Comparison of ENCODE assay signal across 1 cellular context in the genomic region with DNA sequence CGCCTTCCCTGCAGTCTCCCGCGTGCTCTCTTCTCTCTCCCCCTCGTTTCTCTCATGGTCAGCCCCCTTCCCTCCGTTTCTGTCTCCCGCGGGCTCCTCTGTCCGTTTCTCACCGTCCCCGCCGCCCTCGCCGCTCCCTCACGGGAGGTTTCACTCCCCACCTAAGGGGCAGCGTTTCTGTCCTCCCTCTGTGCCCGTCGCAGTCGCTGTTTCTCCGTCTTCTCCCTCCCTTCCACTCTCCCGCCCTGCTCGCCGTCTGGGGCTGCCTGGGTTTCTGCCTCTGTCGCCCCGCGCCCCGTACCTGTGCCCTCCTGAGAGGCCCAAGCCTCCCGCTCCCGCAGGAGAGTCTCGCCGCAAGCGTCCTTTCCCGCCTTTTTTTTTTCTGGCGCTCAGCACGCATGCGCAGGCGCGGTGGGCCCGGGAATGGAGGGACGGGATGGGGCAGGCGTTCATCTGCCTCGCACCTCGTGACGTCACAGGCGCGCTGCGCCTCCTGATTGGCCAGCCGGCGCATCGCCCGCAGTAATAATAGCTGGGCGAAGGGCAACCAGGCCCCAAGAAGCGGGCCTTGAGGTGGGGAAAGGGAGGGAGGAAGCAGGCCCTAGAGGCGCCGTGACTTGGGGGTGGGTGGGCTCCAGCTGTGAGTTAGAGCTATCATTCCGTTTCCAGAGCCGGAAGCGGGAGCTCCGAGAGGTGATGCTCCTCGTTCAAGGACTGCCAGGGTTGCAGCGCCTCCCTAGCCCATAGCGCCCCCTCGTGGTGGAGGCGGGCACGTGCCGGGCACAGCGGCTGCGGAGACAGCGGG.
TF ChIP-seq lines count a peak whose summit lies in the region.

No MANE protein-coding gene starts in this region.

TF ChIP-seq in K562, 482 proteins besides CTCF, POLR2A, EP300 and RAD21 (continued from another document and continues in another):
- TF ChIP-seq, protein P1, sequence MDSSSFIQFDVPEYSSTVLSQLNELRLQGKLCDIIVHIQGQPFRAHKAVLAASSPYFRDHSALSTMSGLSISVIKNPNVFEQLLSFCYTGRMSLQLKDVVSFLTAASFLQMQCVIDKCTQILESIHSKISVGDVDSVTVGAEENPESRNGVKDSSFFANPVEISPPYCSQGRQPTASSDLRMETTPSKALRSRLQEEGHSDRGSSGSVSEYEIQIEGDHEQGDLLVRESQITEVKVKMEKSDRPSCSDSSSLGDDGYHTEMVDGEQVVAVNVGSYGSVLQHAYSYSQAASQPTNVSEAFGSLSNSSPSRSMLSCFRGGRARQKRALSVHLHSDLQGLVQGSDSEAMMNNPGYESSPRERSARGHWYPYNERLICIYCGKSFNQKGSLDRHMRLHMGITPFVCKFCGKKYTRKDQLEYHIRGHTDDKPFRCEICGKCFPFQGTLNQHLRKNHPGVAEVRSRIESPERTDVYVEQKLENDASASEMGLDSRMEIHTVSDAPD (CRISPR knock-in tag; IDR thresholded peaks at IDR 0.05): no peak
- TF ChIP-seq, protein P2, sequence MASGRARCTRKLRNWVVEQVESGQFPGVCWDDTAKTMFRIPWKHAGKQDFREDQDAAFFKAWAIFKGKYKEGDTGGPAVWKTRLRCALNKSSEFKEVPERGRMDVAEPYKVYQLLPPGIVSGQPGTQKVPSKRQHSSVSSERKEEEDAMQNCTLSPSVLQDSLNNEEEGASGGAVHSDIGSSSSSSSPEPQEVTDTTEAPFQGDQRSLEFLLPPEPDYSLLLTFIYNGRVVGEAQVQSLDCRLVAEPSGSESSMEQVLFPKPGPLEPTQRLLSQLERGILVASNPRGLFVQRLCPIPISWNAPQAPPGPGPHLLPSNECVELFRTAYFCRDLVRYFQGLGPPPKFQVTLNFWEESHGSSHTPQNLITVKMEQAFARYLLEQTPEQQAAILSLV (tag; IDR thresholded peaks at IDR 0.05): no peak
- TF ChIP-seq ATF2 (CRISPR knock-in tag; IDR thresholded peaks at IDR 0.05) (peak; percentile 91), KAT8 (IDR thresholded peaks at IDR 0.05; ENCODE audit: low read depth) (no peak), KLF13 (tag; IDR thresholded peaks at IDR 0.05; ENCODE audit: borderline replicate concordance, low read depth) (no peak), ZNF431 (CRISPR knock-in tag; IDR thresholded peaks at IDR 0.05) (peak; percentile 99), FOXA3 (CRISPR knock-in tag; conservative IDR thresholded peaks at IDR 0.05 in 1 of 2, IDR thresholded peaks at IDR 0.05 in 1 of 2) (peak in 1 of 2 experiments; percentile 98; a peak in 2 of 4 replicates), ZNF263 (CRISPR knock-in tag; IDR thresholded peaks at IDR 0.05; ENCODE audit: borderline replicate concordance) (peak; percentile 89), TSHZ1 (CRISPR knock-in tag; IDR thresholded peaks at IDR 0.05) (no peak), ZNF212 (CRISPR knock-in tag; IDR thresholded peaks at IDR 0.05) (no peak), TEAD1 (CRISPR knock-in tag; IDR thresholded peaks at IDR 0.05) (peak in 1 of 2 experiments; percentile 98; a peak in 2 of 4 replicates), FOXP4 (CRISPR knock-in tag; IDR thresholded peaks at IDR 0.05; ENCODE audit: borderline replicate concordance) (peak; percentile 100), ZNF57 (CRISPR knock-in tag; IDR thresholded peaks at IDR 0.05) (no peak), MYBL2 (IDR thresholded peaks at IDR 0.05; ENCODE audit: low read depth) (no peak), MYBL2 (CRISPR knock-in tag; IDR thresholded peaks at IDR 0.05; ENCODE audit: borderline replicate concordance) (peak; percentile 42; the same call in 1 of the 2 replicates)
- TF ChIP-seq, protein P3, sequence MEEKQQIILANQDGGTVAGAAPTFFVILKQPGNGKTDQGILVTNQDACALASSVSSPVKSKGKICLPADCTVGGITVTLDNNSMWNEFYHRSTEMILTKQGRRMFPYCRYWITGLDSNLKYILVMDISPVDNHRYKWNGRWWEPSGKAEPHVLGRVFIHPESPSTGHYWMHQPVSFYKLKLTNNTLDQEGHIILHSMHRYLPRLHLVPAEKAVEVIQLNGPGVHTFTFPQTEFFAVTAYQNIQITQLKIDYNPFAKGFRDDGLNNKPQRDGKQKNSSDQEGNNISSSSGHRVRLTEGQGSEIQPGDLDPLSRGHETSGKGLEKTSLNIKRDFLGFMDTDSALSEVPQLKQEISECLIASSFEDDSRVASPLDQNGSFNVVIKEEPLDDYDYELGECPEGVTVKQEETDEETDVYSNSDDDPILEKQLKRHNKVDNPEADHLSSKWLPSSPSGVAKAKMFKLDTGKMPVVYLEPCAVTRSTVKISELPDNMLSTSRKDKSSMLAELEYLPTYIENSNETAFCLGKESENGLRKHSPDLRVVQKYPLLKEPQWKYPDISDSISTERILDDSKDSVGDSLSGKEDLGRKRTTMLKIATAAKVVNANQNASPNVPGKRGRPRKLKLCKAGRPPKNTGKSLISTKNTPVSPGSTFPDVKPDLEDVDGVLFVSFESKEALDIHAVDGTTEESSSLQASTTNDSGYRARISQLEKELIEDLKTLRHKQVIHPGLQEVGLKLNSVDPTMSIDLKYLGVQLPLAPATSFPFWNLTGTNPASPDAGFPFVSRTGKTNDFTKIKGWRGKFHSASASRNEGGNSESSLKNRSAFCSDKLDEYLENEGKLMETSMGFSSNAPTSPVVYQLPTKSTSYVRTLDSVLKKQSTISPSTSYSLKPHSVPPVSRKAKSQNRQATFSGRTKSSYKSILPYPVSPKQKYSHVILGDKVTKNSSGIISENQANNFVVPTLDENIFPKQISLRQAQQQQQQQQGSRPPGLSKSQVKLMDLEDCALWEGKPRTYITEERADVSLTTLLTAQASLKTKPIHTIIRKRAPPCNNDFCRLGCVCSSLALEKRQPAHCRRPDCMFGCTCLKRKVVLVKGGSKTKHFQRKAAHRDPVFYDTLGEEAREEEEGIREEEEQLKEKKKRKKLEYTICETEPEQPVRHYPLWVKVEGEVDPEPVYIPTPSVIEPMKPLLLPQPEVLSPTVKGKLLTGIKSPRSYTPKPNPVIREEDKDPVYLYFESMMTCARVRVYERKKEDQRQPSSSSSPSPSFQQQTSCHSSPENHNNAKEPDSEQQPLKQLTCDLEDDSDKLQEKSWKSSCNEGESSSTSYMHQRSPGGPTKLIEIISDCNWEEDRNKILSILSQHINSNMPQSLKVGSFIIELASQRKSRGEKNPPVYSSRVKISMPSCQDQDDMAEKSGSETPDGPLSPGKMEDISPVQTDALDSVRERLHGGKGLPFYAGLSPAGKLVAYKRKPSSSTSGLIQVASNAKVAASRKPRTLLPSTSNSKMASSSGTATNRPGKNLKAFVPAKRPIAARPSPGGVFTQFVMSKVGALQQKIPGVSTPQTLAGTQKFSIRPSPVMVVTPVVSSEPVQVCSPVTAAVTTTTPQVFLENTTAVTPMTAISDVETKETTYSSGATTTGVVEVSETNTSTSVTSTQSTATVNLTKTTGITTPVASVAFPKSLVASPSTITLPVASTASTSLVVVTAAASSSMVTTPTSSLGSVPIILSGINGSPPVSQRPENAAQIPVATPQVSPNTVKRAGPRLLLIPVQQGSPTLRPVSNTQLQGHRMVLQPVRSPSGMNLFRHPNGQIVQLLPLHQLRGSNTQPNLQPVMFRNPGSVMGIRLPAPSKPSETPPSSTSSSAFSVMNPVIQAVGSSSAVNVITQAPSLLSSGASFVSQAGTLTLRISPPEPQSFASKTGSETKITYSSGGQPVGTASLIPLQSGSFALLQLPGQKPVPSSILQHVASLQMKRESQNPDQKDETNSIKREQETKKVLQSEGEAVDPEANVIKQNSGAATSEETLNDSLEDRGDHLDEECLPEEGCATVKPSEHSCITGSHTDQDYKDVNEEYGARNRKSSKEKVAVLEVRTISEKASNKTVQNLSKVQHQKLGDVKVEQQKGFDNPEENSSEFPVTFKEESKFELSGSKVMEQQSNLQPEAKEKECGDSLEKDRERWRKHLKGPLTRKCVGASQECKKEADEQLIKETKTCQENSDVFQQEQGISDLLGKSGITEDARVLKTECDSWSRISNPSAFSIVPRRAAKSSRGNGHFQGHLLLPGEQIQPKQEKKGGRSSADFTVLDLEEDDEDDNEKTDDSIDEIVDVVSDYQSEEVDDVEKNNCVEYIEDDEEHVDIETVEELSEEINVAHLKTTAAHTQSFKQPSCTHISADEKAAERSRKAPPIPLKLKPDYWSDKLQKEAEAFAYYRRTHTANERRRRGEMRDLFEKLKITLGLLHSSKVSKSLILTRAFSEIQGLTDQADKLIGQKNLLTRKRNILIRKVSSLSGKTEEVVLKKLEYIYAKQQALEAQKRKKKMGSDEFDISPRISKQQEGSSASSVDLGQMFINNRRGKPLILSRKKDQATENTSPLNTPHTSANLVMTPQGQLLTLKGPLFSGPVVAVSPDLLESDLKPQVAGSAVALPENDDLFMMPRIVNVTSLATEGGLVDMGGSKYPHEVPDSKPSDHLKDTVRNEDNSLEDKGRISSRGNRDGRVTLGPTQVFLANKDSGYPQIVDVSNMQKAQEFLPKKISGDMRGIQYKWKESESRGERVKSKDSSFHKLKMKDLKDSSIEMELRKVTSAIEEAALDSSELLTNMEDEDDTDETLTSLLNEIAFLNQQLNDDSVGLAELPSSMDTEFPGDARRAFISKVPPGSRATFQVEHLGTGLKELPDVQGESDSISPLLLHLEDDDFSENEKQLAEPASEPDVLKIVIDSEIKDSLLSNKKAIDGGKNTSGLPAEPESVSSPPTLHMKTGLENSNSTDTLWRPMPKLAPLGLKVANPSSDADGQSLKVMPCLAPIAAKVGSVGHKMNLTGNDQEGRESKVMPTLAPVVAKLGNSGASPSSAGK (IDR thresholded peaks at IDR 0.05): peak; percentile 100
